Comparison of ENCODE assay signal across 11 cellular contexts in genomic region chr13:60617863-60618733, GRCh38.
DNase-seq lines count a peak whose midpoint lies in the region; ATAC-seq and TF ChIP-seq lines count a peak whose summit lies in the region.
"Had no signal": no experiment of that assay in that cellular context is flagged by ENCODE, and none has a peak within 500 bp of the region (broad histone marks: within the 10 kb centered on the region; RNA-seq: fewer than 3 reads in every experiment).

No MANE protein-coding gene starts in this region.

- H3K4me3 ChIP-seq in brain microvascular endothelial cell (ENCODE audit: low read depth, low read length), result no peak overlapping the region
- no peak overlapping the region for H3K4me3 ChIP-seq in liver (ENCODE audit: low read depth in 1 of 3, low read length in 3 of 3)
- no peak overlapping the region for H3K4me3 ChIP-seq in Karpas-422 (ENCODE audit: low read length)
- H3K4me3 ChIP-seq: MG63 had no signal

- H3K4me2 ChIP-seq in Karpas-422 (ENCODE audit: low read depth, low read length, poor library complexity, severe bottlenecking), result no peak overlapping the region

- ATAC-seq in HG02763 (IDR thresholded peaks at IDR 0.05; ENCODE audit: unreplicated experiment), result no peak

- H3K27ac ChIP-seq in brain microvascular endothelial cell (no peak overlapping the region), liver (ENCODE audit: low read depth in 1 of 2, low read length in 2 of 2) (no peak overlapping the region), Karpas-422 (ENCODE audit: low read length) (no peak overlapping the region)

- H3K27me3 ChIP-seq in brain microvascular endothelial cell (replicated peaks), result no peaks in the 10 kb centered on the region
- H3K27me3 ChIP-seq in liver (ENCODE audit: control insufficient read depth in 4 of 4, insufficient read depth in 4 of 4, low read length in 3 of 4), result peaks cover 0 to 6% (median under 1%) of the 10 kb centered on the region in 4 donors
- H3K27me3 ChIP-seq in Karpas-422 (ENCODE audit: low read length), result no peaks in the 10 kb centered on the region
- H3K27me3 ChIP-seq: MG63 had no signal

- in situ Hi-C loops in brain microvascular endothelial cell (cut with HindIII; ENCODE audit: low pct_ligation_motif_present, low sequenced_read_pairs), result no loop called here

- H3K79me2 ChIP-seq in Karpas-422 (ENCODE audit: low read length), result no peaks in the 10 kb centered on the region

- H3K36me3 ChIP-seq in brain microvascular endothelial cell (replicated peaks) (no peaks in the 10 kb centered on the region), liver (ENCODE audit: control insufficient read depth in 4 of 4, insufficient read depth in 3 of 4, low read depth in 1 of 4, low read length in 3 of 4) (no peaks in the 10 kb centered on the region), Karpas-422 (ENCODE audit: insufficient read depth, low read length) (no peaks in the 10 kb centered on the region)
- H3K36me3 ChIP-seq: MG63 had no signal

- H3K9me3 ChIP-seq in liver (ENCODE audit: control insufficient read depth in 4 of 4, low read length in 3 of 4) (no peaks in the 10 kb centered on the region), Karpas-422 (ENCODE audit: low read length) (no peaks in the 10 kb centered on the region)
- H3K9me3 ChIP-seq: MG63 had no signal

- no peak overlapping the region; the same call in 1 of the 2 replicates for H2AFZ ChIP-seq in Karpas-422 (ENCODE audit: low read length)

- H3K4me1 ChIP-seq in liver (ENCODE audit: control insufficient read depth in 4 of 4, insufficient read depth in 4 of 4, low read length in 3 of 4) (no peaks in the 10 kb centered on the region), Karpas-422 (ENCODE audit: low read length) (no peaks in the 10 kb centered on the region)

- peak; percentile 69 for TF ChIP-seq CTCF in brain microvascular endothelial cell (IDR thresholded peaks at IDR 0.05; ENCODE audit: low read depth, low read length, missing control alignments)
- TF ChIP-seq CTCF in liver (IDR thresholded peaks at IDR 0.05; ENCODE audit: low read depth, low read length, missing input control), result no peak

- H3K9me2 ChIP-seq in Karpas-422 (replicated peaks; ENCODE audit: insufficient read depth, low read length), result no peaks in the 10 kb centered on the region

- no peak overlapping the region for H3K9ac ChIP-seq in liver (ENCODE audit: low read depth in 1 of 2, low read length in 2 of 2)
- H3K9ac ChIP-seq in Karpas-422 (ENCODE audit: low read length), result no peak overlapping the region

- DNase-seq in AG20443 (ENCODE audit: low spot score) (peak; percentile 75), HT-29 (ENCODE audit: low spot score) (peak; percentile 48), brain microvascular endothelial cell (peak; percentile 44), Karpas-422 (no peak), SIG-M5 (lab: John Stamatoyannopoulos, UW) (no peak)
- DNase-seq in stimulated activated CD4-positive, alpha-beta T cell treated with anti-CD3 and anti-CD28 coated beads, Interleukin-4, amount 100 ng/mL, for 4 hours, result no peak
- DNase-seq: activated B cell treated with CpG ODN at 0.5 μM for 24 hours, left cardiac atrium, MG63 had no signal

- 72% methylated on average over 5 of the region's 5 CpGs for WGBS in liver

- TF ChIP-seq RAD21 in liver (IDR thresholded peaks at IDR 0.05), result peak; percentile 43 to 72

- H4K20me1 ChIP-seq in Karpas-422 (ENCODE audit: insufficient read depth, low read depth, low read length), result no peaks in the 10 kb centered on the region

TF ChIP-seq in liver, 16 proteins besides CTCF, POLR2A, EP300 and RAD21:
- no peak for TF ChIP-seq ZBTB33 (IDR thresholded peaks at IDR 0.05)
- no peak for TF ChIP-seq HNF4A (conservative IDR thresholded peaks at IDR 0.05)
- TF ChIP-seq FOXA1 (IDR thresholded peaks at IDR 0.05), result no peak
- TF ChIP-seq JUND (IDR thresholded peaks at IDR 0.05), result no peak
- TF ChIP-seq YY1 (IDR thresholded peaks at IDR 0.05), result no peak
- TF ChIP-seq EGR1 (IDR thresholded peaks at IDR 0.05; ENCODE audit: low read depth in 2 of 2), result no peak
- TF ChIP-seq REST (IDR thresholded peaks at IDR 0.05), result no peak
- TF ChIP-seq SP1 (IDR thresholded peaks at IDR 0.05), result no peak
- TF ChIP-seq NR2F2 (IDR thresholded peaks at IDR 0.05), result no peak
- TF ChIP-seq TAF1 (conservative IDR thresholded peaks at IDR 0.05), result no peak
- TF ChIP-seq MAX (IDR thresholded peaks at IDR 0.05), result no peak
- no peak for TF ChIP-seq GABPA (IDR thresholded peaks at IDR 0.05 in 1 of 2, conservative IDR thresholded peaks at IDR 0.05 in 1 of 2)
- TF ChIP-seq HNF4G (IDR thresholded peaks at IDR 0.05), result no peak

Comparison
In these comparisons a context has a peak if more than half of its experiments do, and no peak if none do; other contexts are left out.
1. DNase-seq: peak in AG20443 (single experiment), HT-29 (single experiment) and brain microvascular endothelial cell (single experiment); none in Karpas-422 (single experiment), SIG-M5 (single experiment) and stimulated activated CD4-positive, alpha-beta T cell treated with anti-CD3 and anti-CD28 coated beads, Interleukin-4, amount 100 ng/mL, for 4 hours (0 of 2).